ENCODE assay signal across 8 cellular contexts in the genomic region with DNA sequence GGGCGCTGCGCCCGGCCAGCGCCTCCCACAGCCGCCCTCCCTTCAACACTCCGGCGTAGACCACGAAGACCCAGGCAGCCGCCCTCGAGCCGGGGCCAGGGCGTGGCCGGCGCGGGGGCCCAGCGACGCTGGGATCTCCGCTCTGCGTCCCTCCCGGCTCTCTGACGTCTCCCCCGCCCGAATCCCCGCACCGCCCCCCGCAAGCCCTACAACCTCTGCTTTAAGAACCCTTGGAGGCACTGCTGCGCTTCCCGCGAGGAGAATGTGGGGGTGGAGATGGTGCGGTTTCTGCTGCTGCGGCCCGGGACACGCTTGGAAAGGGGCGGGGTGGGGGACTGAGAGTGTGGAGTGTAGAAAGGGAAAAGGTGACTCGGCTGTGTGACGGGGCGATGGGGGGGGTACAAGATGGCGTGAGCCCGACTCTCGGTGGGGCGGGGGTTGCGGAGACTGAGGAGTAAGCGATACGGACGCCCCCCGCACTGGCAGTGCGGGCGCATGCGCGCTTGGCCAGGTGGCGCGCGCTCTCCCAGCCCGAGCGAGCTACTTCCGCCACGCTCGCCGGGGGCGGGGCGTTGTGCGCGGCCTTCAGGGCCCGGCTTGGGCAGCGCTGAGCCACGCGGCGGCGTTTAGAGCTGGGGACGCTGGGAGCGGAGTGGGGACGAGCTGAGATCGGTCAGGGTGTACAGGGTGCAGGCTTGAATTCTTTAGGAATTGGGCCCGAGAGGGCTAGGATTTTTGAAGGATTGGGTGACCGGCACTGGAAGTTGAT. TPM values are rescaled to one million over a fixed set of nuclear protein-coding genes. Genes with fewer than 3 reads are reported as not detected.
DNase-seq lines count a peak whose midpoint lies in the region; ATAC-seq and TF ChIP-seq lines count a peak whose summit lies in the region.

Gene SUPT3H (minus strand): TSS at position 380 of the 769 bp plus-strand sequence.

- no peak within 1 kb of the TSS for H4K91ac ChIP-seq in H9 (ENCODE audit: insufficient read length, low read depth, low read length)

- H2BK15ac ChIP-seq in H9 (ENCODE audit: low read depth, low read length): no peak within 1 kb of the TSS

- H3K27ac Mint-ChIP-seq in H9: peak within 1 kb of the TSS; percentile 98 to 99 (median 99)

- H3K79me1 ChIP-seq in H9 (ENCODE audit: insufficient read depth, low read depth, low read length, poor library complexity, severe bottlenecking): no peaks in the 10 kb centered on the region

- H3K36me3 ChIP-seq in SJCRH30 (peaks cover 24% of the 10 kb centered on the region), gastroesophageal sphincter (no peaks in the 10 kb centered on the region)

- no peaks in the 10 kb centered on the region for H4K20me1 ChIP-seq in H9 (ENCODE audit: control insufficient read depth, insufficient read depth, insufficient read length)

- H3K9me3 Mint-ChIP-seq in H9: no peaks in the 10 kb centered on the region

- peak within 1 kb of the TSS; percentile 94 to 95 for H3K4me3 Mint-ChIP-seq in H9

- no peak within 1 kb of the TSS for H4K8ac ChIP-seq in H9 (replicated peaks; ENCODE audit: insufficient read length, low read depth, low read length)

- H2BK12ac ChIP-seq in H9 (ENCODE audit: insufficient read length, low read depth, low read length): peak within 1 kb of the TSS; percentile 27

- H3K4me2 ChIP-seq in H9 (ENCODE audit: insufficient read depth, insufficient read length, low read length): peak within 1 kb of the TSS; percentile 91

- no peak within 1 kb of the TSS for H4K5ac ChIP-seq in H9 (ENCODE audit: insufficient read length, low read depth, low read length)

- H2AK5ac ChIP-seq in H9 (ENCODE audit: insufficient read length, low read length): no peak within 1 kb of the TSS

- H3K9me3 ChIP-seq in H9 (ENCODE audit: control insufficient read depth, low read depth, low read length) (no peaks in the 10 kb centered on the region), SJCRH30 (replicated peaks) (no peaks in the 10 kb centered on the region), gastroesophageal sphincter (no peaks in the 10 kb centered on the region)

- peak within 1 kb of the TSS; percentile 90 for H2BK120ac ChIP-seq in H9 (ENCODE audit: low read depth, low read length, poor library complexity, severe bottlenecking)

- no peak within 1 kb of the TSS for H3K23ac ChIP-seq in H9 (ENCODE audit: insufficient read length, low read depth, low read length)

- H3K14ac ChIP-seq in H9 (ENCODE audit: insufficient read depth, low read length): peak within 1 kb of the TSS; percentile 87; the same call in 1 of the 2 replicates

- H3K79me2 ChIP-seq in H9 (ENCODE audit: insufficient read depth, low read length): peaks cover 3% of the 10 kb centered on the region; the same call in 1 of the 2 replicates

- no peaks in the 10 kb centered on the region for H3K27me3 ChIP-seq in H9 (ENCODE audit: insufficient read depth, low read length)
- H3K27me3 ChIP-seq in SJCRH30: no peaks in the 10 kb centered on the region
- H3K27me3 ChIP-seq in gastroesophageal sphincter: no peaks in the 10 kb centered on the region

- peak within 1 kb of the TSS; percentile 84 for H3K18ac ChIP-seq in H9 (ENCODE audit: insufficient read length, low read depth, low read length)

- no peak for TF ChIP-seq EP300 in gastroesophageal sphincter (IDR thresholded peaks at IDR 0.05)

- WGBS in H9 (ENCODE audit: extremely low coverage, insufficient read length, low lambda C conversion rate): no CpG with 5 or more reads among the region's 75 CpGs
- WGBS in gastroesophageal sphincter (ENCODE audit: low coverage in 1 of 2), 2 donors: no CpG with 5 or more reads among the region's 75 CpGs

- H2BK5ac ChIP-seq in H9 (ENCODE audit: insufficient read length, low read length): no peak within 1 kb of the TSS

- DNase-seq in GDM1 (lab: John Stamatoyannopoulos, UW): peak; percentile 97
- DNase-seq in H9: peak; percentile 95
- peak; percentile 94 for DNase-seq in M059J (ENCODE audit: low read depth)
- DNase-seq in SJCRH30: peak; percentile 92 to 95
- peak; percentile 94 for DNase-seq in activated naive CD4-positive, alpha-beta T cell treated with Interleukin-2 at 50 U/mL for 16 hours
- DNase-seq in non-pigmented ciliary epithelial cell (ENCODE audit: low read depth): peak; percentile 66
- DNase-seq in superior temporal gyrus (ENCODE audit: extremely low spot score): peak; percentile 93

- no peak within 1 kb of the TSS for H3K56ac ChIP-seq in H9 (ENCODE audit: insufficient read length, low read depth, low read length)

- H3K4me1 Mint-ChIP-seq in H9: peaks cover 14 to 19% of the 10 kb centered on the region in 2 experiments

- ATAC-seq in gastroesophageal sphincter: peak; percentile 97

- H3T11ph ChIP-seq in H9 (ENCODE audit: low read length): no peak within 1 kb of the TSS

- H3K4me1 ChIP-seq in H9 (ENCODE audit: insufficient read depth, low read length) (no peaks in the 10 kb centered on the region), SJCRH30 (peaks cover 15% of the 10 kb centered on the region), gastroesophageal sphincter (peaks cover 0 to 21% (median 0%) of the 10 kb centered on the region in 3 donors)

- H3K36me3 Mint-ChIP-seq in H9 (ENCODE audit: insufficient read depth in 1 of 3, low read depth in 3 of 3): no peaks in the 10 kb centered on the region

- TF ChIP-seq CTCF in H9 (conservative IDR thresholded peaks at IDR 0.05) (peak; percentile 12; the same call in 1 of the 3 replicates), gastroesophageal sphincter (IDR thresholded peaks at IDR 0.05) (peak in 2 of 4 experiments; percentile 35 to 39)

- peak within 1 kb of the TSS; percentile 84 for H3K9ac ChIP-seq in H9 (ENCODE audit: extremely low read depth, insufficient read length, low read length)

- H3K27me3 Mint-ChIP-seq in H9 (ENCODE audit: low read depth): no peaks in the 10 kb centered on the region

- peak; percentile 65 to 69 for TF ChIP-seq POLR2A in gastroesophageal sphincter (IDR thresholded peaks at IDR 0.05)

- H3K4ac ChIP-seq in H9 (ENCODE audit: low read depth, low read length): no peak within 1 kb of the TSS

- H3K27ac ChIP-seq in H9 (ENCODE audit: insufficient read length, low read depth, low read length) (peak within 1 kb of the TSS; percentile 8), SJCRH30 (peak within 1 kb of the TSS; percentile 92), gastroesophageal sphincter (peak within 1 kb of the TSS; percentile 61 to 98 (median 98))

- no peak within 1 kb of the TSS for H2BK20ac ChIP-seq in H9 (ENCODE audit: low read depth, low read length, poor library complexity, severe bottlenecking)

- H3K23me2 ChIP-seq in H9 (ENCODE audit: insufficient read length, low read depth, low read length, poor library complexity, severe bottlenecking): peaks cover 7% of the 10 kb centered on the region

- H3K4me3 ChIP-seq in SJCRH30 (peak within 1 kb of the TSS; percentile 62), gastroesophageal sphincter (peak within 1 kb of the TSS; percentile 75 to 94)

- no peak within 1 kb of the TSS for H2AFZ ChIP-seq in H9 (ENCODE audit: low read length)

RNA-seq across cellular contexts. Expression of gene SUPT3H, which starts in this region (rescaled TPM):
- total RNA-seq in H9 (2021) (22.5 and 22.7 TPM in 2 replicates), gastroesophageal sphincter (10 to 100 TPM in 1 of 4 donors, 1 to 10 TPM in 3; 3.6 to 13.1 (median 7.6) TPM)
- 4.5 and 7.3 TPM in 2 replicates for total RNA-seq in M059J (2014; rRNA removed; shearing (Covaris generic))
- total RNA-seq in SJCRH30 (2014; rRNA removed; shearing (Covaris generic)): 10.3 and 15.8 TPM in 2 replicates

Comparison
In these comparisons a context has a peak if more than half of its experiments do, and no peak if none do; other contexts are left out.
1. Peak in every context shown above with its lines: DNase-seq, ATAC-seq, H3K4me3 ChIP-seq and H3K27ac ChIP-seq.
2. H3K27ac ChIP-seq: peak in every context shown above with its lines; median percentile 98 in gastroesophageal sphincter; 92 in SJCRH30; 8 in H9.